In the genomic region with DNA sequence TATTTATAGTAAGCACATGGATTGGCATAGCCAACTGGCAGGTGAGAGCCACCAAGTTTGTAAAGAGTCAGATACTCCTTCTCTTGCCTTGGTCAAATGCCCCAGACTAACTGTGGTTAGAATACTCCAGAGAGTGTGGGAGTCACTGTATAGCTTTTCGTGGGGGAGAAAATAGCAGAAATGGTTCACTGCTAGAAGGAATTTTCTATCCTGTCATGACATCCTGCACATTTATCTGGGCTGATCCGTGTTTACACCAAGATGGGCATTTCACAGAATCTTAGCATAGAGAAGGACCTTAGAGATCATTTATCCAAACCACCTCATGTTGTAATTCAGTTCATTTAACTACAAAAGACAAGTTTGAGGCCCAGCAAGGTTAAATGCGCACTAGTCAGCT, we compare ENCODE assay signal across 24 cellular contexts.
"Had no signal": no experiment of that assay in that cellular context is flagged by ENCODE, and none has a peak within 500 bp of the region (broad histone marks: within the 10 kb centered on the region; RNA-seq: fewer than 3 reads in every experiment).

No MANE protein-coding gene starts in this region.

- H3K27ac ChIP-seq: coronary artery, heart right ventricle, left ventricle myocardium inferior, lower lobe of right lung, neutrophil, right atrium auricular region, thyroid gland had no signal

- H3K27me3 Mint-ChIP-seq: type B pancreatic cell had no signal

- H3K4me1 Mint-ChIP-seq: immature natural killer cell, memory B cell, naive B cell had no signal

- H3K4me3 ChIP-seq: coronary artery, heart right ventricle, left ventricle myocardium inferior, lower lobe of right lung, right atrium auricular region, sigmoid colon, thyroid gland had no signal

- DNase-seq: effector CD4-positive, alpha-beta T cell; endodermal cell; erythroblast; heart right ventricle; immature natural killer cell; left cardiac atrium; left ventricle myocardium inferior; lower lobe of right lung; midbrain; naive B cell; nephron progenitor cell; sigmoid colon; small intestine; stimulated activated CD4-positive, alpha-beta T cell treated with anti-CD3 and anti-CD28 coated beads, Interleukin-2, amount 100 ng/mL, for 48 hours; stimulated activated naive CD4-positive, alpha-beta T cell treated with Interleukin-2 at 50 U/mL for 16 hours; thyroid gland had no signal

- H3K27ac Mint-ChIP-seq: endodermal cell, immature natural killer cell, memory B cell, naive B cell, nephron progenitor cell had no signal

- H3K4me1 ChIP-seq: lower lobe of right lung, thyroid gland had no signal

- FAIRE-seq: endothelial cell of umbilical vein, frontal cortex, small intestine, urothelium cell line had no signal

- H3K36me3 ChIP-seq: heart right ventricle, left ventricle myocardium inferior, lower lobe of right lung, neutrophil, right atrium auricular region, sigmoid colon, thyroid gland had no signal

- H3K4me3 Mint-ChIP-seq: endodermal cell, immature natural killer cell, memory B cell, naive B cell, nephron progenitor cell, type B pancreatic cell had no signal

- H3K9me3 ChIP-seq: heart right ventricle, left ventricle myocardium inferior, lower lobe of right lung, neutrophil, right atrium auricular region, sigmoid colon, thyroid gland had no signal

- H3K27me3 ChIP-seq: heart right ventricle, neutrophil, right atrium auricular region, sigmoid colon, thyroid gland had no signal

- H3K9me3 Mint-ChIP-seq: endodermal cell, immature natural killer cell, memory B cell, nephron progenitor cell, type B pancreatic cell had no signal

- H3K36me3 Mint-ChIP-seq: immature natural killer cell, memory B cell, naive B cell, type B pancreatic cell had no signal
